14 cellular contexts compared by ENCODE assay signal in the genomic region with DNA sequence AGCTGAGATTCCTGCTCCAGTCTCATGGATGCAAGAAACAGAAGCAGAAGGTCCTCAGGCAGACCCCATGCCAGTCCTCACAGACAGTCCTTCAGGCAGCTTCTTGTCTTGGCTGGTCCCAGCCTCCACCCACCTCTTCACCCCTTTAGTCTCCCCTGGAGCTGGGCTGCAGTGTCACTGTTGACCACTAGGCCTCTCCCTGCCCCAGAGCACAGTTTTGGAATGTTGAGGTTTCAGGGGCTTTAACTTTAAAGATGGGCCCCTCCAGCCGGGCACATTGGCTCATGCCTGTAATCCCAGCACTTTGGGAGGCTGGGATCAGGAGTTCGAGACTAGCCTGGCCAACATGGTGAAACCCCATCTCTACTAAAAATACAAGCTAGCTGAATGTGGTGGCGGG. TPM values are rescaled to one million over a fixed set of nuclear protein-coding genes. Genes with fewer than 3 reads are reported as not detected.
DNase-seq lines count a peak whose midpoint lies in the region; ATAC-seq, FAIRE-seq and TF ChIP-seq lines count a peak whose summit lies in the region.
"Had no signal": no experiment of that assay in that cellular context is flagged by ENCODE, and none has a peak within 500 bp of the region (broad histone marks: within the 10 kb centered on the region; RNA-seq: fewer than 3 reads in every experiment).

No MANE protein-coding gene starts in this region.

- 92% methylated on average over 3 of the region's 3 CpGs for WGBS in HepG2 (ENCODE audit: low lambda C conversion rate)
- WGBS in right lobe of liver (ENCODE audit: insufficient coverage, low coverage, low lambda C conversion rate, missing lambda C conversion rate): no CpG with 5 or more reads among the region's 3 CpGs

- no peak overlapping the region for H3K9ac ChIP-seq in HepG2 (ENCODE audit: insufficient read depth, low read depth, low read length)

- intact Hi-C loops in HepG2 (cut with micrococcal nuclease; ENCODE audit: unreplicated experiment) (no loop called here), right lobe of liver (cut with DNase I) (no loop called here)

- POLR2A ChIA-PET in HepG2 (lab: Yijun Ruan, JAX) (interaction anchor here (1.0 to 1.6 kb wide), 3 partner anchors 34 to 41 kb away, joined by 3 to 4 read pairs (median 3); a partner anchor contains a TSS), RWPE1 (lab: Yijun Ruan, JAX; ENCODE audit: low non-redundant PET) (interaction anchor here (0.7 kb wide), 1 partner anchor 16 kb away, joined by 7 read pairs; no protein-coding TSS in a partner anchor)

- in situ Hi-C loops in HepG2 (cut with HindIII; ENCODE audit: extremely low pct_ligation_motif_present, low pct_unique_long_range_greater_than_20kb): no loop called here

- CTCF ChIA-PET in HepG2 (lab: Yijun Ruan, JAX; ENCODE audit: low intra/inter-chr PET ratio, low total read pairs) (no interaction called here), RWPE1 (lab: Yijun Ruan, JAX) (interaction anchor here (0.6 kb wide), 1 partner anchor 327 kb away, joined by 4 read pairs; no protein-coding TSS in a partner anchor)

- H3K4me3 ChIP-seq in HepG2 (replicated peaks in 1 of 3; ENCODE audit: insufficient read depth in 1 of 3, low read depth in 2 of 3, low read length in 3 of 3) (no peak overlapping the region), right lobe of liver (no peak overlapping the region), fibroblast of villous mesenchyme (ENCODE audit: low read depth, low read length) (no peak overlapping the region)
- H3K4me3 ChIP-seq: suprapubic skin had no signal

- no peaks in the 10 kb centered on the region for H4K20me1 ChIP-seq in HepG2 (ENCODE audit: insufficient read depth, low read length)

- no peak overlapping the region for H3K4me2 ChIP-seq in HepG2 (ENCODE audit: low read depth, low read length)

- TF ChIP-seq CTCF in HepG2 (CRISPR knock-in tag; IDR thresholded peaks at IDR 0.05) (peak; percentile 15; the same call in 1 of the 2 replicates), right lobe of liver (IDR thresholded peaks at IDR 0.05) (peak in 1 of 4 donors; percentile 13), RWPE1 (conservative IDR thresholded peaks at IDR 0.05; ENCODE audit: low read depth) (no peak; the same call in 1 of the 2 replicates), fibroblast of villous mesenchyme (IDR thresholded peaks at IDR 0.05; ENCODE audit: insufficient read depth, low read depth, low read length) (peak; percentile 47)

- no peaks in the 10 kb centered on the region for H3K79me2 ChIP-seq in HepG2 (ENCODE audit: insufficient read depth, low read length)

- no TSS peak for BruUV-seq in HepG2 (replicated peaks; lab: Mats Ljungman, UMichigan)

- H3K9me3 ChIP-seq in HepG2 (ENCODE audit: low read length): no peaks in the 10 kb centered on the region
- H3K9me3 ChIP-seq in right lobe of liver: no peaks in the 10 kb centered on the region
- H3K9me3 ChIP-seq: suprapubic skin had no signal

- FAIRE-seq in HepG2 (lab: Jason Lieb, UNC): no peak

- H2AFZ ChIP-seq in HepG2 (ENCODE audit: low read length): no peak overlapping the region

- H3K27me3 ChIP-seq in HepG2 (ENCODE audit: control insufficient read depth in 1 of 2, insufficient read depth in 2 of 2, low read length in 2 of 2) (no peaks in the 10 kb centered on the region), right lobe of liver (no peaks in the 10 kb centered on the region)
- H3K27me3 ChIP-seq: suprapubic skin had no signal

- DNase-seq in HepG2 (ENCODE audit: low spot score) (no peak), right lobe of liver (no peak), RWPE1 (ENCODE audit: low spot score) (no peak), fibroblast of villous mesenchyme (ENCODE audit: low read depth) (no peak), NCI-H2029 (lab: John Stamatoyannopoulos, UW) (no peak)
- DNase-seq in activated CD8-positive, alpha-beta memory T cell treated with anti-CD3 and anti-CD28 coated beads, Interleukin-2, amount 50 U/mL, for 4 hours: no peak
- DNase-seq: activated CD8-positive, alpha-beta memory T cell treated with anti-CD3 and anti-CD28 coated beads, Interleukin-2, amount 50 U/mL, for 48 hours; effector CD4-positive, alpha-beta T cell; EL; midbrain; retina had no signal

- TF ChIP-seq POLR2A in HepG2 (IDR thresholded peaks at IDR 0.05; ENCODE audit: insufficient read depth in 1 of 2, low read depth in 2 of 2, low read length in 2 of 2): no peak
- TF ChIP-seq POLR2A in right lobe of liver (IDR thresholded peaks at IDR 0.05): no peak

- ATAC-seq in HepG2: peak; percentile 78
- ATAC-seq in right lobe of liver: no peak
- no peak for ATAC-seq in HG02970 (IDR thresholded peaks at IDR 0.05; ENCODE audit: low FRiP score, unreplicated experiment)
- no peak for ATAC-seq in GM21619 (IDR thresholded peaks at IDR 0.05; ENCODE audit: unreplicated experiment)

- H3K36me3 ChIP-seq in HepG2 (replicated peaks in 1 of 2; ENCODE audit: control insufficient read depth in 1 of 2, insufficient read depth in 2 of 2, low read length in 2 of 2) (peaks cover 5 to 23% of the 10 kb centered on the region in 2 experiments; a peak in 3 of 5 replicates), right lobe of liver (peaks cover 0 to 22% (median 9%) of the 10 kb centered on the region in 4 donors)

- TF ChIP-seq EP300 in HepG2 (IDR thresholded peaks at IDR 0.05; ENCODE audit: low read depth in 2 of 2, low read length in 2 of 2) (no peak), HepG2 (CRISPR knock-in tag; IDR thresholded peaks at IDR 0.05; ENCODE audit: borderline replicate concordance) (no peak)

- no peak for TF ChIP-seq RAD21 in HepG2 (CRISPR knock-in tag; IDR thresholded peaks at IDR 0.05)

- H3K4me1 ChIP-seq in HepG2 (ENCODE audit: insufficient read depth, low read length) (peaks cover 6% of the 10 kb centered on the region; the same call in 1 of the 2 replicates), right lobe of liver (no peaks in the 10 kb centered on the region)

- H3K27ac ChIP-seq in HepG2 (ENCODE audit: extremely low read length, insufficient read depth, low read length): no peak overlapping the region
- no peak overlapping the region for H3K27ac ChIP-seq in right lobe of liver
- H3K27ac ChIP-seq in RWPE1: peak overlapping the region; percentile 27; the same call in 1 of the 2 replicates
- H3K27ac ChIP-seq: suprapubic skin had no signal

TF ChIP-seq in HepG2, 621 proteins besides CTCF, POLR2A, EP300 and RAD21 (continues in another document):
- no peak for TF ChIP-seq ATF7-NPFF (CRISPR knock-in tag; IDR thresholded peaks at IDR 0.05; ENCODE audit: low read depth)
- TF ChIP-seq ZNF121 (CRISPR knock-in tag; IDR thresholded peaks at IDR 0.05): no peak

RNA-seq across cellular contexts. Expression of a gene that starts 39.5 kb away (rescaled TPM):
- total RNA-seq in HepG2 (2016; rRNA removed; fragmentation: Illumina TruSeq; extraction: Trizol) (50.3 and 56.8 TPM in 2 replicates), right lobe of liver (10 to 100 TPM; 21.9 to 43.0 (median 29.8) TPM), fibroblast of villous mesenchyme (20.3 and 31.1 TPM in 2 replicates)
- total RNA-seq in HepG2 (2016; cell fraction: cytosol; rRNA removed; fragmentation: Illumina TruSeq; extraction: Trizol; ENCODE audit: low read depth): 23.1 and 31.8 TPM in 2 replicates
- 52.6 and 58.0 TPM in 2 replicates for total RNA-seq in HepG2 (2016; cell fraction: insoluble cytoplasmic fraction; rRNA removed; fragmentation: Illumina TruSeq; extraction: Trizol)
- 32.9 and 38.6 TPM in 2 replicates for total RNA-seq in HepG2 (2016; cell fraction: membrane; rRNA removed; fragmentation: Illumina TruSeq; extraction: Trizol)
- total RNA-seq in HepG2 (2016; cell fraction: nucleus; rRNA removed; fragmentation: Illumina TruSeq; extraction: Trizol): 22.7 and 25.7 TPM in 2 replicates
- polyA plus RNA-seq in HepG2 (2011; rRNA removed): 24.6 and 28.0 TPM in 2 replicates
- polyA plus RNA-seq in HepG2 (2011; cell fraction: cytosol; rRNA removed): 15.8 and 37.3 TPM in 2 replicates
- polyA plus RNA-seq in HepG2 (2011; cell fraction: nucleus; rRNA removed): 35.2 and 54.6 TPM in 2 replicates
- 10.3 and 20.4 TPM in 2 replicates for polyA plus RNA-seq in HepG2 (2012)
- polyA plus RNA-seq in HepG2 (2016; cell fraction: cytosol; fragmentation: Illumina TruSeq; extraction: Trizol; ENCODE audit: low read depth): 22.8 and 31.3 TPM in 2 replicates
- 55.4 and 57.3 TPM in 2 replicates for polyA plus RNA-seq in HepG2 (2016; cell fraction: insoluble cytoplasmic fraction; fragmentation: Illumina TruSeq; extraction: Trizol; ENCODE audit: low read depth)
- 28.0 and 32.8 TPM in 2 replicates for polyA plus RNA-seq in HepG2 (2016; cell fraction: membrane; fragmentation: Illumina TruSeq; extraction: Trizol; ENCODE audit: low read depth)
- 37.4 and 40.9 TPM in 2 replicates for polyA plus RNA-seq in HepG2 (2016; cell fraction: nucleus; fragmentation: Illumina TruSeq; extraction: Trizol; ENCODE audit: insufficient read depth, low read depth)
- 8.3 and 44.9 TPM in 2 replicates for polyA minus RNA-seq in HepG2 (2011; rRNA and poly(A)+ RNA removed; ENCODE audit: low replicate concordance)
- polyA minus RNA-seq in HepG2 (2011; cell fraction: cytosol; rRNA and poly(A)+ RNA removed): 21.9 and 27.6 TPM in 2 replicates
- polyA minus RNA-seq in HepG2 (2011; cell fraction: nucleus; rRNA and poly(A)+ RNA removed): 18.2 TPM in 2 replicates

RNA-seq across cellular contexts. Expression of a gene that starts 54.9 kb away (rescaled TPM):
- total RNA-seq in HepG2 (2016; rRNA removed; fragmentation: Illumina TruSeq; extraction: Trizol) (not detected in 2 replicates), right lobe of liver (under 1 TPM in 2 of 6 experiments, not detected in 4; 0.29 to 0.83 TPM), fibroblast of villous mesenchyme (under 0.01 TPM in 1 of 2 replicates, not detected in the other)
- total RNA-seq in HepG2 (2016; cell fraction: cytosol; rRNA removed; fragmentation: Illumina TruSeq; extraction: Trizol; ENCODE audit: low read depth): not detected in 2 replicates
- 0.15 TPM in 1 of 2 replicates, not detected in the other for total RNA-seq in HepG2 (2016; cell fraction: insoluble cytoplasmic fraction; rRNA removed; fragmentation: Illumina TruSeq; extraction: Trizol)
- not detected in 2 replicates for total RNA-seq in HepG2 (2016; cell fraction: membrane; rRNA removed; fragmentation: Illumina TruSeq; extraction: Trizol)
- total RNA-seq in HepG2 (2016; cell fraction: nucleus; rRNA removed; fragmentation: Illumina TruSeq; extraction: Trizol): not detected in 2 replicates
- 0.05 and 0.13 TPM in 2 replicates for polyA plus RNA-seq in HepG2 (2011; rRNA removed)
- polyA plus RNA-seq in HepG2 (2011; cell fraction: cytosol; rRNA removed): 0.06 and 0.12 TPM in 2 replicates
- 1.1 and 1.7 TPM in 2 replicates for polyA plus RNA-seq in HepG2 (2011; cell fraction: nucleus; rRNA removed)
- not detected in 2 replicates for polyA plus RNA-seq in HepG2 (2012)
- 0.11 TPM in 1 of 2 replicates, not detected in the other for polyA plus RNA-seq in HepG2 (2016; cell fraction: cytosol; fragmentation: Illumina TruSeq; extraction: Trizol; ENCODE audit: low read depth)
- polyA plus RNA-seq in HepG2 (2016; cell fraction: insoluble cytoplasmic fraction; fragmentation: Illumina TruSeq; extraction: Trizol; ENCODE audit: low read depth): not detected in 2 replicates
- polyA plus RNA-seq in HepG2 (2016; cell fraction: membrane; fragmentation: Illumina TruSeq; extraction: Trizol; ENCODE audit: low read depth): not detected in 2 replicates
- not detected in 2 replicates for polyA plus RNA-seq in HepG2 (2016; cell fraction: nucleus; fragmentation: Illumina TruSeq; extraction: Trizol; ENCODE audit: insufficient read depth, low read depth)
- 1.8 TPM in 1 of 2 replicates, not detected in the other for polyA minus RNA-seq in HepG2 (2011; rRNA and poly(A)+ RNA removed; ENCODE audit: low replicate concordance)
- polyA minus RNA-seq in HepG2 (2011; cell fraction: cytosol; rRNA and poly(A)+ RNA removed): not detected in 2 replicates
- 0.77 TPM in 1 of 2 replicates, not detected in the other for polyA minus RNA-seq in HepG2 (2011; cell fraction: nucleus; rRNA and poly(A)+ RNA removed)
- total RNA-seq: suprapubic skin had no signal
